In genomic region chr14:23578560-23579310, GRCh38 we compare ENCODE assay signal across 9 cellular contexts. TPM values are rescaled to one million over a fixed set of nuclear protein-coding genes. Genes with fewer than 3 reads are reported as not detected.
DNase-seq lines count a peak whose midpoint lies in the region; FAIRE-seq and TF ChIP-seq lines count a peak whose summit lies in the region.
"Had no signal": no experiment of that assay in that cellular context is flagged by ENCODE, and none has a peak within 500 bp of the region (broad histone marks: within the 10 kb centered on the region; RNA-seq: fewer than 3 reads in every experiment).

Gene JPH4, minus strand, starts transcription at chr14:23578790. Its CDS starts 1,337 bp downstream, at chr14:23577453.

- TF ChIP-seq CTCF in GM06990 (IDR thresholded peaks at IDR 0.05; ENCODE audit: insufficient read depth, low read length, poor library complexity, severe bottlenecking) (no peak), esophagus muscularis mucosa (IDR thresholded peaks at IDR 0.05) (no peak), osteocyte (IDR thresholded peaks at IDR 0.05) (no peak), tibial nerve (IDR thresholded peaks at IDR 0.05) (no peak)

- H3K27ac Mint-ChIP-seq in osteocyte (ENCODE audit: unreplicated experiment), result no peak within 1 kb of the TSS

- H3K4me1 ChIP-seq in esophagus muscularis mucosa (peaks cover 7 to 35% (median 34%) of the 10 kb centered on the region in 4 donors), tibial nerve (peaks cover 0 to 37% (median 15%) of the 10 kb centered on the region in 4 donors)

- intact Hi-C loops in esophagus muscularis mucosa (cut with DNase I), result no loop called here

- H3K27me3 ChIP-seq in GM06990 (replicated peaks; ENCODE audit: control insufficient read depth, insufficient read depth, low read length) (no peaks in the 10 kb centered on the region; the same call in 1 of the 2 replicates), esophagus muscularis mucosa (peaks cover 8 to 85% (median 36%) of the 10 kb centered on the region in 4 donors), tibial nerve (peaks cover 0 to 86% of the 10 kb centered on the region in 2 donors)

- TF ChIP-seq EP300 in esophagus muscularis mucosa (IDR thresholded peaks at IDR 0.05), result no peak
- no peak for TF ChIP-seq EP300 in tibial nerve (IDR thresholded peaks at IDR 0.05)

- H3K4me1 Mint-ChIP-seq in osteocyte (ENCODE audit: unreplicated experiment), result peaks cover 15% of the 10 kb centered on the region

- FAIRE-seq in RCC 7860 (lab: Jason Lieb, UNC), result no peak

- no peak for DNase-seq in GM06990 (ENCODE audit: extremely low read depth, insufficient read length)
- peak; percentile 84 for DNase-seq in NCI-H2227 (lab: John Stamatoyannopoulos, UW; ENCODE audit: unreplicated experiment)
- no peak for DNase-seq in esophagus muscularis mucosa (ENCODE audit: extremely low spot score)
- no peak for DNase-seq in osteocyte (ENCODE audit: extremely low spot score, unreplicated experiment)
- no peak for DNase-seq in tibial nerve (ENCODE audit: low spot score in 2 of 2)
- no peak for DNase-seq in RCC 7860 (ENCODE audit: low spot score)
- DNase-seq in activated gamma-delta T cell treated with Interleukin-2 at 50 U/mL for 16 hours, result no peak
- DNase-seq in activated naive CD4-positive, alpha-beta T cell treated with Interleukin-2 at 50 U/mL for 16 hours, result no peak
- DNase-seq: activated naive CD4-positive, alpha-beta T cell had no signal

- H3K4me3 Mint-ChIP-seq in osteocyte (ENCODE audit: unreplicated experiment), result peak within 1 kb of the TSS; percentile 36

- TF ChIP-seq POLR2A in esophagus muscularis mucosa (IDR thresholded peaks at IDR 0.05; ENCODE audit: low read depth), result no peak
- TF ChIP-seq POLR2A in tibial nerve (IDR thresholded peaks at IDR 0.05), result no peak

- no peak within 1 kb of the TSS for H3K27ac ChIP-seq in esophagus muscularis mucosa (replicated peaks in 1 of 4)
- no peak within 1 kb of the TSS for H3K27ac ChIP-seq in tibial nerve

- H3K4me3 ChIP-seq in GM06990 (replicated peaks; ENCODE audit: low read depth, low read length) (peak within 1 kb of the TSS; percentile 60), esophagus muscularis mucosa (peak within 1 kb of the TSS; percentile 35 to 50 (median 42)), tibial nerve (peak within 1 kb of the TSS in 1 of 4 donors; percentile 38)

- no peaks in the 10 kb centered on the region for H3K36me3 Mint-ChIP-seq in osteocyte (ENCODE audit: unreplicated experiment)

- H3K36me3 ChIP-seq in GM06990 (ENCODE audit: control insufficient read depth, insufficient read depth, low read length) (no peaks in the 10 kb centered on the region), esophagus muscularis mucosa (no peaks in the 10 kb centered on the region), tibial nerve (no peaks in the 10 kb centered on the region)

- H3K9me3 ChIP-seq in esophagus muscularis mucosa, result no peaks in the 10 kb centered on the region
- no peaks in the 10 kb centered on the region for H3K9me3 ChIP-seq in tibial nerve

- WGBS in esophagus muscularis mucosa, result 10% methylated on average over 18 of the region's 18 CpGs
- 8% methylated on average over 18 of the region's 18 CpGs for WGBS in tibial nerve, 2 donors

- peaks cover 52% of the 10 kb centered on the region for H3K27me3 Mint-ChIP-seq in osteocyte (ENCODE audit: unreplicated experiment)

- H3K9me3 Mint-ChIP-seq in osteocyte (ENCODE audit: unreplicated experiment), result no peaks in the 10 kb centered on the region

RNA-seq across cellular contexts. Expression of gene JPH4, which starts in this region (rescaled TPM):
- total RNA-seq in esophagus muscularis mucosa (1 to 10 TPM in 3 of 4 donors, under 1 TPM in 1; 0.83 to 2.8 (median 2.0) TPM), osteocyte (not detected in 2 replicates), tibial nerve (1 to 10 TPM; 1.2 to 2.9 (median 2.2) TPM)
